In genomic region chr6:149963462-149964242, GRCh38 we compare ENCODE assay signal across 7 cellular contexts. TPM values are rescaled to one million over a fixed set of nuclear protein-coding genes. Genes with fewer than 3 reads are reported as not detected.
DNase-seq lines count a peak whose midpoint lies in the region; ATAC-seq and TF ChIP-seq lines count a peak whose summit lies in the region.

TSS of gene ULBP1 (plus strand) at chr6:149963943. CDS start at chr6:149964050, 107 bp downstream.

- no peaks in the 10 kb centered on the region for H3K9me3 Mint-ChIP-seq in nephron

- intact Hi-C loops in PC-9 (cut with micrococcal nuclease; ENCODE audit: unreplicated experiment) = no loop called here

- H3K36me3 Mint-ChIP-seq in nephron (ENCODE audit: low read depth) = no peaks in the 10 kb centered on the region

- H3K27ac ChIP-seq in PC-9 = peak within 1 kb of the TSS; percentile 80

- TF ChIP-seq CTCF in PC-9 (conservative IDR thresholded peaks at IDR 0.05) (no peak), fibroblast of pulmonary artery (IDR thresholded peaks at IDR 0.05; ENCODE audit: low read length, missing control alignments) (peak; percentile 7), nephron (IDR thresholded peaks at IDR 0.05; ENCODE audit: unreplicated experiment in 3 of 3) (no peak)

- peaks cover 11% of the 10 kb centered on the region for H3K4me1 ChIP-seq in PC-9 (replicated peaks; ENCODE audit: insufficient read depth)

- no peaks in the 10 kb centered on the region for H3F3A ChIP-seq in PC-9 (ENCODE audit: insufficient read depth, low read depth)

- H3K4me1 Mint-ChIP-seq in nephron = peaks cover 22% of the 10 kb centered on the region

- H3K79me2 ChIP-seq in PC-9 (ENCODE audit: low read depth) = no peaks in the 10 kb centered on the region

- BruUV-seq in PC-9 (replicated peaks; lab: Mats Ljungman, UMichigan) = no TSS peak

- H3K27me3 ChIP-seq in PC-9 (ENCODE audit: insufficient read depth, low read depth) = no peaks in the 10 kb centered on the region

- no peak within 1 kb of the TSS for H3K27ac Mint-ChIP-seq in nephron

- peak within 1 kb of the TSS; percentile 87 to 91 (median 88) for H3K4me3 Mint-ChIP-seq in nephron

- H3K36me3 ChIP-seq in PC-9 (ENCODE audit: low read depth) = no peaks in the 10 kb centered on the region

- H3K4me2 ChIP-seq in PC-9 = peak within 1 kb of the TSS; percentile 73

- CTCF ChIA-PET in PC-9 (lab: Charles Lee) = no interaction called here

- POLR2A ChIA-PET in PC-9 (lab: Charles Lee; ENCODE audit: unreplicated experiment) = interaction anchor here (0.7 kb wide), 1 partner anchor 18 kb away, joined by 3 read pairs; no protein-coding TSS in a partner anchor

- peaks cover 100% of the 10 kb centered on the region for H3K27me3 Mint-ChIP-seq in nephron (ENCODE audit: low read depth)

- no peaks in the 10 kb centered on the region for H3K9me2 ChIP-seq in PC-9 (ENCODE audit: insufficient read depth)

- no peaks in the 10 kb centered on the region for H4K20me1 ChIP-seq in PC-9 (ENCODE audit: insufficient read depth)

- no peaks in the 10 kb centered on the region for H3K9me3 ChIP-seq in PC-9 (ENCODE audit: insufficient read depth, low read depth)

- peak; percentile 68 for DNase-seq in HuH-7.5 (ENCODE audit: low spot score)
- DNase-seq in PC-9 = peak; percentile 50 to 75
- peak; percentile 42 for DNase-seq in activated T-helper 1 cell treated with Interleukin-2 at 50 U/mL for 16 hours (ENCODE audit: low read depth)
- DNase-seq in fibroblast of pulmonary artery (ENCODE audit: low read depth) = peak; percentile 84
- peak; percentile 84 for DNase-seq in stimulated activated naive CD4-positive, alpha-beta T cell treated with Interleukin-2 at 50 U/mL for 16 hours (lab: John Stamatoyannopoulos, UW)

- peak; percentile 65 for ATAC-seq in GM18867 (IDR thresholded peaks at IDR 0.05; ENCODE audit: unreplicated experiment)

- H2AFZ ChIP-seq in PC-9 = peak within 1 kb of the TSS; percentile 94

- H3K4me3 ChIP-seq in PC-9 (peak within 1 kb of the TSS; percentile 88), fibroblast of pulmonary artery (replicated peaks; ENCODE audit: low read depth, low read length) (peak within 1 kb of the TSS; percentile 51)

RNA-seq across cellular contexts. Expression of gene ULBP1, which starts in this region (rescaled TPM):
- total RNA-seq in PC-9 (2021) = 2.8 and 3.3 TPM in 2 replicates

Comparison
In these comparisons a context has a peak if more than half of its experiments do, and no peak if none do; other contexts are left out.
1. Peak in every context shown above with its lines: DNase-seq, ATAC-seq, H3K4me3 ChIP-seq and H3K27ac ChIP-seq.